15 cellular contexts compared by ENCODE assay signal in the genomic region with DNA sequence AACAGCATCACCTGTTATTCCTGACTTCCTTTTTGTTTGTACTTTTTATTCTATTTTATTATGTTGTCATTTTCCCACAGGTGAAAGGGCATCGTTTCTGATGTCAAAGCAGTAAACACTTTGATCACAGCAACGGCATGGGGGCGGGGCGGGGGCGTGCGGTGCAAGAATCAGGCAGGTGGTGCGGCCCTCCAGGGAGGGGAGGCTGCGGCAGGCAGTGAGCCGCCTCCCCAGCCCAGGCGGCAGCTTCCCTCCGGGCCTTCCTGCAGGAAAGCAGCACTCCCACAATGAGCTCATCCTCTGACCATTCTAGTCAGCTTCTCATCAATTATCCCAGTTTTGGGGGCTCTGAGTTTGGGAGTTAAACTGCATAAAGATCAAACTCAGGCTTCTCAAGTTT.
DNase-seq lines count a peak whose midpoint lies in the region; ATAC-seq and TF ChIP-seq lines count a peak whose summit lies in the region.
"Had no signal": no experiment of that assay in that cellular context is flagged by ENCODE, and none has a peak within 500 bp of the region (broad histone marks: within the 10 kb centered on the region; RNA-seq: fewer than 3 reads in every experiment).

No MANE protein-coding gene starts in this region.

- no peaks in the 10 kb centered on the region for H3K36me3 ChIP-seq in heart right ventricle
- H3K36me3 ChIP-seq: HAP-1 had no signal

- intact Hi-C loops in heart right ventricle (cut with DNase I) = no loop called here

- no peaks in the 10 kb centered on the region for H3K4me1 ChIP-seq in heart right ventricle
- H3K4me1 ChIP-seq: HAP-1 had no signal

- DNase-seq in COR-L47 (lab: John Stamatoyannopoulos, UW) (peak; percentile 8), ELF-1 (ENCODE audit: low read depth, low spot score) (peak; percentile 54), NCI-H510A treated with DMSO at 0.1 percent for 48 hours (lab: John Stamatoyannopoulos, UW) (peak; percentile 28), iPS-NIHi7 (ENCODE audit: extremely low spot score) (peak; percentile 31), heart right ventricle (no peak), pons (ENCODE audit: low spot score) (no peak)
- DNase-seq: DMS 273 treated with DMSO at 0.1 percent for 48 hours, NCI-H2029 treated with DMSO at 0.1 percent for 48 hours, NCI-H82 had no signal

- no peak overlapping the region for H3K27ac ChIP-seq in heart right ventricle
- H3K27ac ChIP-seq: C4-2B, HL-60 had no signal

- peaks cover 0 to 4% (median 0%) of the 10 kb centered on the region in 11 donors for H3K9me3 ChIP-seq in heart right ventricle
- H3K9me3 ChIP-seq: HAP-1 had no signal

- H3K4me3 ChIP-seq in heart right ventricle = no peak overlapping the region
- H3K4me3 ChIP-seq: HAP-1 had no signal

- ATAC-seq in GM18502 (IDR thresholded peaks at IDR 0.05; ENCODE audit: poor library complexity, unreplicated experiment) (no peak), HG03439 (IDR thresholded peaks at IDR 0.05; ENCODE audit: unreplicated experiment) (no peak), heart right ventricle (no peak)
- ATAC-seq: Panc1 had no signal

- no peaks in the 10 kb centered on the region for H3K27me3 ChIP-seq in heart right ventricle

- 65 to 76% methylated on average over 11 of the region's 11 CpGs for WGBS in heart right ventricle, 2 donors

- TF ChIP-seq CTCF in heart right ventricle (IDR thresholded peaks at IDR 0.05) = no peak

Comparison
In these comparisons a context has a peak if more than half of its experiments do, and no peak if none do; other contexts are left out.
1. DNase-seq: peak in COR-L47 (single experiment), ELF-1 (single experiment), NCI-H510A treated with DMSO at 0.1 percent for 48 hours (single experiment) and iPS-NIHi7 (single experiment); none in heart right ventricle (0 of 2) and pons (single experiment).